In the genomic region with DNA sequence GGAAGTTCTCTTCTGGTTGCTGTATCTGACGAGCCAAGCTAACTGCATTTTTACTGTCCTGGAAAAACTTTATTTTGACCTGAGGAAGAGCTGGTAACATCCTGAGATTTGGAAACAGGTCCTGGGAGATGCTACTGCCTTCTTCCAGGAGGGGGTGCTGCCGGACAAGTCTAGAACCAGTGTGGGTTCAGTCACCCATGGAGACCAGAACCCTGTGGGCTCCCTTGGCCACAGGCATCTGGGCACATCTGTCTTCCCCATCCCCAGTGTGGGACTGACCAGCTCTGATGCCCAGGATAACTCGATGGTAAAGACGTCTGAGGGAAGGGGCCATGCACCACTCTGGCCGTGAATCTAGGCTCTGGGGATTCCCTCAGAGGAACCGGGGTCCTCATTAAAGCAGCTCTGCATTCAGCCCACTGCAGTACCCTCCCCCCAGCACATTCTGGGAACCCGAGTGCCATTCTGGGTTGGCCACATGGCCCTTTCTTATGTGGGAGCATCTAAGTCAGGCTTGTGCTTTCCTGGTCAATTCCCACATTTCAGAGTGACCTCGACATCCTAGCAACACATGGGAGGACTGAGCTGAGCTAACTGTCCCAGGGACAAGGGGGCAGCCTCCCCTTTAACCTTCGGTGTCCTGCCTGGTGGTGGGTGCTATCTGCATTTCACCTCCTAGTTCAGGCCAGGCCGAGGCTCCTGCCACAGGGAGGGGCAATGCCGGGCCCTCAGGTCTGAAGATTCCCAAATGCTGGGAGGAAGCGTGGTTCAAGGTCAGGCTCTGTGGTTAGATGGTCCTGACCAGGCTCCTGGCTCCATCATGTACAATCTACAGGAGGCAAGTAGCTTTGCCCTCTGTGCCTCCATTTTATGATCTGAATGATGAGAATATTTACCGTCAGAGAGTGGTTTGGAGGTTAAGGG, we compare ENCODE assay signal across 8 cellular contexts. TPM values are rescaled to one million over a fixed set of nuclear protein-coding genes. Genes with fewer than 3 reads are reported as not detected.
DNase-seq lines count a peak whose midpoint lies in the region; ATAC-seq and TF ChIP-seq lines count a peak whose summit lies in the region.

No MANE protein-coding gene starts in this region.

- DNase-seq in NCI-H524 (lab: John Stamatoyannopoulos, UW) (peak; percentile 28 to 67), NCI-H524 treated with DMSO at 0.1 percent for 48 hours (lab: John Stamatoyannopoulos, UW) (no peak), NCI-H1694 treated with DMSO at 0.1 percent for 48 hours (lab: John Stamatoyannopoulos, UW) (peak; percentile 27), epidermal melanocyte (ENCODE audit: insufficient read length, low spot score) (peak; percentile 92), midbrain (lab: John Stamatoyannopoulos, UW) (peak; percentile 44), thoracic aorta (ENCODE audit: low spot score) (no peak), retina (no peak)
- peak; percentile 40 to 52 for DNase-seq in activated CD4-positive, alpha-beta T cell treated with anti-CD3 and anti-CD28 coated beads, Interleukin-2, amount 50 U/mL, for 4 hours

- ATAC-seq in thoracic aorta (ENCODE audit: insufficient number of reproducible peaks, low FRiP score, low read depth): no peak

- no peaks in the 10 kb centered on the region for H3K9me3 ChIP-seq in thoracic aorta

- peaks cover 0 to 4% of the 10 kb centered on the region in 2 donors for H3K4me1 ChIP-seq in thoracic aorta (ENCODE audit: control insufficient read depth in 1 of 2, low read depth in 2 of 2)

- H3K36me3 ChIP-seq in thoracic aorta: no peaks in the 10 kb centered on the region

- H3K27ac ChIP-seq in thoracic aorta: peak overlapping the region in 1 of 2 donors; percentile 61

- peak; percentile 35 for TF ChIP-seq CTCF in thoracic aorta (IDR thresholded peaks at IDR 0.05)

- no peak overlapping the region for H3K4me3 ChIP-seq in thoracic aorta

- H3K27me3 ChIP-seq in thoracic aorta (replicated peaks; ENCODE audit: insufficient read depth): no peaks in the 10 kb centered on the region

RNA-seq across cellular contexts. Expression of a gene that starts 6.4 kb away (rescaled TPM):
- total RNA-seq in thoracic aorta: 10 to 100 TPM in 1 of 2 donors, 1 to 10 TPM in 1; 6.6 to 11.9 TPM

RNA-seq across cellular contexts. Expression of a gene that starts 6.5 kb away (rescaled TPM):
- 10 to 100 TPM; 15.4 to 17.6 TPM for total RNA-seq in thoracic aorta

RNA-seq across cellular contexts. Expression of a gene that starts 12.2 kb away (rescaled TPM):
- 10 to 100 TPM in 1 of 2 donors, 1 to 10 TPM in 1; 5.7 to 10.7 TPM for total RNA-seq in thoracic aorta

RNA-seq across cellular contexts. Expression of a gene that starts 12.9 kb away (rescaled TPM):
- total RNA-seq in thoracic aorta: 10 to 100 TPM; 16.9 to 20.4 TPM

RNA-seq across cellular contexts. Expression of a gene that starts 28.1 kb away (rescaled TPM):
- 1 to 10 TPM in 1 of 2 donors, under 1 TPM in 1; 0.42 to 1.2 TPM for total RNA-seq in thoracic aorta

Comparison
In these comparisons a context has a peak if more than half of its experiments do, and no peak if none do; other contexts are left out.
1. DNase-seq: peak in NCI-H524 (2 of 2), NCI-H1694 treated with DMSO at 0.1 percent for 48 hours (single experiment), activated CD4-positive, alpha-beta T cell treated with anti-CD3 and anti-CD28 coated beads, Interleukin-2, amount 50 U/mL, for 4 hours (2 of 2), epidermal melanocyte (single experiment) and midbrain (single experiment); none in NCI-H524 treated with DMSO at 0.1 percent for 48 hours (single experiment), thoracic aorta (single experiment) and retina (single experiment).